Comparison of ENCODE assay signal across 18 cellular contexts in genomic region chr3:136151219-136151618, GRCh38. TPM values are rescaled to one million over a fixed set of nuclear protein-coding genes. Genes with fewer than 3 reads are reported as not detected.
DNase-seq lines count a peak whose midpoint lies in the region; ATAC-seq, FAIRE-seq and TF ChIP-seq lines count a peak whose summit lies in the region.
"Had no signal": no experiment of that assay in that cellular context is flagged by ENCODE, and none has a peak within 500 bp of the region (broad histone marks: within the 10 kb centered on the region; RNA-seq: fewer than 3 reads in every experiment).

No MANE protein-coding gene starts in this region.

- H3K27ac ChIP-seq in cardiac muscle cell (peak overlapping the region; percentile 41), right atrium auricular region (no peak overlapping the region), keratinocyte (ENCODE audit: control insufficient read depth, insufficient read depth, low read length) (peak overlapping the region; percentile 53)
- H3K27ac ChIP-seq: left lung, thyroid gland had no signal

- intact Hi-C loops in activated T-helper 1 cell treated with anti-CD3 and anti-CD28 coated beads, Interleukin-12 subunit alpha, Interleukin-12 subunit beta, Interleukin-2, Interleukin-4 antibody, amounts not matched to agents 30 ng/mL and 10 ng/mL and 1 ng/mL, durations not matched to agents 14 hours and 24 hours and 36 hours (cut with micrococcal nuclease): loop anchor here (5.0 kb wide), 2 partner anchors 49 to 101 kb away; partner anchors contain the start of gene PCCB

- no peaks in the 10 kb centered on the region for H3K27me3 Mint-ChIP-seq in activated T-helper 1 cell treated with anti-CD3 and anti-CD28 coated beads, Interleukin-12 subunit alpha, Interleukin-12 subunit beta, Interleukin-2, Interleukin-4 antibody, amounts not matched to agents 30 ng/mL and 10 ng/mL and 1 ng/mL, durations not matched to agents 14 hours and 24 hours and 36 hours (ENCODE audit: insufficient read depth)
- H3K27me3 Mint-ChIP-seq in type B pancreatic cell: no peaks in the 10 kb centered on the region
- H3K27me3 Mint-ChIP-seq in stimulated activated naive CD8-positive, alpha-beta T cell treated with anti-CD3 and anti-CD28 coated beads, Interleukin-15, amount 100 ng/mL, for 72 hours: no peaks in the 10 kb centered on the region
- H3K27me3 Mint-ChIP-seq: activated CD4-positive, alpha-beta T cell treated with anti-CD3 and anti-CD28 coated beads, Interleukin-2, amount 10 ng/mL, durations not matched to agents 7 days and 5 days had no signal

- H3K4me3 ChIP-seq in cardiac muscle cell (no peak overlapping the region), right atrium auricular region (no peak overlapping the region), keratinocyte (ENCODE audit: control insufficient read depth in 2 of 3, extremely low read depth in 1 of 3, insufficient read depth in 2 of 3, low read depth in 1 of 3, low read length in 3 of 3) (no peak overlapping the region)
- H3K4me3 ChIP-seq: left lung, thyroid gland had no signal

- H3K27ac Mint-ChIP-seq in activated T-helper 1 cell treated with anti-CD3 and anti-CD28 coated beads, Interleukin-12 subunit alpha, Interleukin-12 subunit beta, Interleukin-2, Interleukin-4 antibody, amounts not matched to agents 30 ng/mL and 10 ng/mL and 1 ng/mL, durations not matched to agents 14 hours and 24 hours and 36 hours: peak overlapping the region; percentile 22
- H3K27ac Mint-ChIP-seq in type B pancreatic cell: peak overlapping the region; percentile 32
- no peak overlapping the region for H3K27ac Mint-ChIP-seq in stimulated activated naive CD8-positive, alpha-beta T cell treated with anti-CD3 and anti-CD28 coated beads, Interleukin-15, amount 100 ng/mL, for 72 hours
- H3K27ac Mint-ChIP-seq: activated CD4-positive, alpha-beta T cell treated with anti-CD3 and anti-CD28 coated beads, Interleukin-2, amount 10 ng/mL, durations not matched to agents 7 days and 5 days had no signal

- TF ChIP-seq CTCF in cardiac muscle cell (IDR thresholded peaks at IDR 0.05; ENCODE audit: low read depth, low read length) (no peak), right atrium auricular region (IDR thresholded peaks at IDR 0.05) (no peak), keratinocyte (optimal IDR thresholded peaks at IDR 0.05 in 1 of 3, IDR thresholded peaks at IDR 0.05 in 1 of 3, conservative IDR thresholded peaks at IDR 0.05 in 1 of 3; ENCODE audit: extremely low read depth in 1 of 3, insufficient read depth in 2 of 3, low read length in 3 of 3) (no peak), type B pancreatic cell (conservative IDR thresholded peaks at IDR 0.05) (no peak), omental fat pad (IDR thresholded peaks at IDR 0.05) (no peak)

- no peak overlapping the region for H3K9ac ChIP-seq in keratinocyte (ENCODE audit: control insufficient read depth, extremely low read depth, insufficient read depth, low read length)

- H3K4me1 ChIP-seq in cardiac muscle cell (ENCODE audit: low read depth) (no peaks in the 10 kb centered on the region), right atrium auricular region (peaks cover 0 to 19% of the 10 kb centered on the region in 2 donors), keratinocyte (ENCODE audit: control insufficient read depth, extremely low read depth, insufficient read depth, low read length) (peaks cover 42% of the 10 kb centered on the region)

- no peak overlapping the region for H3K4me3 Mint-ChIP-seq in activated T-helper 1 cell treated with anti-CD3 and anti-CD28 coated beads, Interleukin-12 subunit alpha, Interleukin-12 subunit beta, Interleukin-2, Interleukin-4 antibody, amounts not matched to agents 30 ng/mL and 10 ng/mL and 1 ng/mL, durations not matched to agents 14 hours and 24 hours and 36 hours
- no peak overlapping the region for H3K4me3 Mint-ChIP-seq in type B pancreatic cell
- H3K4me3 Mint-ChIP-seq in stimulated activated naive CD8-positive, alpha-beta T cell treated with anti-CD3 and anti-CD28 coated beads, Interleukin-15, amount 100 ng/mL, for 72 hours: no peak overlapping the region
- H3K4me3 Mint-ChIP-seq: activated CD4-positive, alpha-beta T cell treated with anti-CD3 and anti-CD28 coated beads, Interleukin-2, amount 10 ng/mL, durations not matched to agents 7 days and 5 days had no signal

- peak; percentile 87 for FAIRE-seq in keratinocyte (lab: Jason Lieb, UNC)

- no peaks in the 10 kb centered on the region for H3K9me3 ChIP-seq in cardiac muscle cell (ENCODE audit: low read depth)
- no peaks in the 10 kb centered on the region for H3K9me3 ChIP-seq in right atrium auricular region
- no peaks in the 10 kb centered on the region for H3K9me3 ChIP-seq in keratinocyte (ENCODE audit: control insufficient read depth, low read depth, low read length)
- H3K9me3 ChIP-seq: left lung, thyroid gland had no signal

- ATAC-seq in GM18861 (IDR thresholded peaks at IDR 0.05; ENCODE audit: unreplicated experiment): no peak
- ATAC-seq in stimulated activated naive CD8-positive, alpha-beta T cell treated with anti-CD3 and anti-CD28 coated beads, Interleukin-15, amount 100 ng/mL, for 72 hours: no peak
- ATAC-seq in omental fat pad (ENCODE audit: low FRiP score): no peak
- ATAC-seq: left lung had no signal

- peaks cover 25% of the 10 kb centered on the region for H3K36me3 ChIP-seq in cardiac muscle cell
- H3K36me3 ChIP-seq in right atrium auricular region: peaks cover 9% of the 10 kb centered on the region
- peaks cover 1 to 17% of the 10 kb centered on the region in 2 experiments for H3K36me3 ChIP-seq in keratinocyte (ENCODE audit: control insufficient read depth in 2 of 2, extremely low read depth in 1 of 2, insufficient read depth in 2 of 2, low read length in 2 of 2)

- H4K20me1 ChIP-seq in keratinocyte (ENCODE audit: control insufficient read depth, extremely low read depth, insufficient read depth, low read length): peaks cover 2% of the 10 kb centered on the region

- H3K4me1 Mint-ChIP-seq in activated T-helper 1 cell treated with anti-CD3 and anti-CD28 coated beads, Interleukin-12 subunit alpha, Interleukin-12 subunit beta, Interleukin-2, Interleukin-4 antibody, amounts not matched to agents 30 ng/mL and 10 ng/mL and 1 ng/mL, durations not matched to agents 14 hours and 24 hours and 36 hours (ENCODE audit: low read depth): peaks cover 51% of the 10 kb centered on the region
- H3K4me1 Mint-ChIP-seq in type B pancreatic cell (ENCODE audit: unreplicated experiment): peaks cover 13% of the 10 kb centered on the region
- H3K4me1 Mint-ChIP-seq in stimulated activated naive CD8-positive, alpha-beta T cell treated with anti-CD3 and anti-CD28 coated beads, Interleukin-15, amount 100 ng/mL, for 72 hours: peaks cover 82% of the 10 kb centered on the region

- H3K9me3 Mint-ChIP-seq in activated T-helper 1 cell treated with anti-CD3 and anti-CD28 coated beads, Interleukin-12 subunit alpha, Interleukin-12 subunit beta, Interleukin-2, Interleukin-4 antibody, amounts not matched to agents 30 ng/mL and 10 ng/mL and 1 ng/mL, durations not matched to agents 14 hours and 24 hours and 36 hours: no peaks in the 10 kb centered on the region
- no peaks in the 10 kb centered on the region for H3K9me3 Mint-ChIP-seq in type B pancreatic cell
- no peaks in the 10 kb centered on the region for H3K9me3 Mint-ChIP-seq in stimulated activated naive CD8-positive, alpha-beta T cell treated with anti-CD3 and anti-CD28 coated beads, Interleukin-15, amount 100 ng/mL, for 72 hours
- H3K9me3 Mint-ChIP-seq: activated CD4-positive, alpha-beta T cell treated with anti-CD3 and anti-CD28 coated beads, Interleukin-2, amount 10 ng/mL, durations not matched to agents 7 days and 5 days had no signal

- DNase-seq in cardiac muscle cell (ENCODE audit: low read depth in 1 of 2, low spot score in 1 of 2): no peak
- no peak for DNase-seq in right atrium auricular region (ENCODE audit: low spot score)
- no peak for DNase-seq in activated T-helper 1 cell treated with anti-CD3 and anti-CD28 coated beads, Interleukin-12 subunit alpha, Interleukin-12 subunit beta, Interleukin-2, Interleukin-4 antibody, amounts not matched to agents 30 ng/mL and 10 ng/mL and 1 ng/mL, durations not matched to agents 14 hours and 24 hours and 36 hours (ENCODE audit: low spot score)
- DNase-seq in keratinocyte (ENCODE audit: low read depth, low spot score): no peak
- DNase-seq in type B pancreatic cell (ENCODE audit: extremely low spot score, unreplicated experiment): no peak
- no peak for DNase-seq in stimulated activated naive CD8-positive, alpha-beta T cell treated with anti-CD3 and anti-CD28 coated beads, Interleukin-15, amount 100 ng/mL, for 72 hours
- no peak for DNase-seq in omental fat pad (ENCODE audit: low spot score)
- DNase-seq: activated CD4-positive, alpha-beta T cell treated with anti-CD3 and anti-CD28 coated beads, Interleukin-2, amount 10 ng/mL, durations not matched to agents 7 days and 5 days; DND-41; glutamatergic neuron; KBM-7; left lung; NCI-H2081 treated with DMSO at 0.1 percent for 48 hours; NCI-H524; nucleus accumbens; stimulated activated CD4-positive, alpha-beta T cell treated with anti-CD3 and anti-CD28 coated beads, Interleukin-15, amount 100 ng/mL, for 24 hours; thyroid gland had no signal

- peaks cover 32% of the 10 kb centered on the region for H3K36me3 Mint-ChIP-seq in activated T-helper 1 cell treated with anti-CD3 and anti-CD28 coated beads, Interleukin-12 subunit alpha, Interleukin-12 subunit beta, Interleukin-2, Interleukin-4 antibody, amounts not matched to agents 30 ng/mL and 10 ng/mL and 1 ng/mL, durations not matched to agents 14 hours and 24 hours and 36 hours (ENCODE audit: low read depth)
- H3K36me3 Mint-ChIP-seq in type B pancreatic cell: peaks cover 28% of the 10 kb centered on the region

- dilution Hi-C loops in keratinocyte (cut with MboI; ENCODE audit: extremely low pct_ligation_motif_present, low sequenced_read_pairs): no loop called here

- peaks cover 3% of the 10 kb centered on the region for H3K9me1 ChIP-seq in keratinocyte (ENCODE audit: control insufficient read depth, extremely low read depth, insufficient read depth, low read length)

- H3K4me2 ChIP-seq in keratinocyte (ENCODE audit: control insufficient read depth, extremely low read depth, insufficient read depth, low read depth, low read length): no peak overlapping the region

- H3K79me2 ChIP-seq in keratinocyte (ENCODE audit: control insufficient read depth, insufficient read depth, low read length): peaks cover 91% of the 10 kb centered on the region

- no peaks in the 10 kb centered on the region for H3K27me3 ChIP-seq in cardiac muscle cell
- no peaks in the 10 kb centered on the region for H3K27me3 ChIP-seq in right atrium auricular region
- H3K27me3 ChIP-seq in keratinocyte (ENCODE audit: control insufficient read depth, extremely low read depth, insufficient read depth, low read length): no peaks in the 10 kb centered on the region
- H3K27me3 ChIP-seq: left lung, thyroid gland had no signal

- H2AFZ ChIP-seq in keratinocyte (ENCODE audit: control insufficient read depth, low read length): no peak overlapping the region

RNA-seq across cellular contexts. Expression of gene MSL2, which starts 44.9 kb away (rescaled TPM):
- 8.8 and 16.4 TPM in 2 replicates for total RNA-seq in cardiac muscle cell
- polyA plus RNA-seq in cardiac muscle cell: 5.3 and 6.3 TPM in 2 replicates
- 10 to 100 TPM; 19.2 to 22.0 TPM for total RNA-seq in right atrium auricular region
- 36.6 and 40.2 TPM in 2 replicates for total RNA-seq in activated T-helper 1 cell treated with anti-CD3 and anti-CD28 coated beads, Interleukin-12 subunit alpha, Interleukin-12 subunit beta, Interleukin-2, Interleukin-4 antibody, amounts not matched to agents 30 ng/mL and 10 ng/mL and 1 ng/mL, durations not matched to agents 14 hours and 24 hours and 36 hours
- polyA plus RNA-seq in keratinocyte: 4.1 to 10.3 TPM (median 9.5 TPM) in 3 replicates
- 3.2 TPM for polyA plus RNA-seq in keratinocyte (2011; ENCODE audit: low read depth)
- 3.2 and 8.6 TPM in 2 replicates for polyA plus RNA-seq in keratinocyte (2011; cell fraction: cytosol; rRNA removed)
- 10.3 and 11.5 TPM in 2 replicates for polyA plus RNA-seq in keratinocyte (2011; cell fraction: nucleus; rRNA removed)
- polyA plus RNA-seq in keratinocyte (2012; ENCODE audit: low replicate concordance): 6.6 and 11.0 TPM in 2 replicates
- polyA minus RNA-seq in keratinocyte: 12.4 to 22.8 TPM (median 15.4 TPM) in 3 replicates
- 11.1 TPM for polyA minus RNA-seq in keratinocyte (2011; cell fraction: cytosol; rRNA and poly(A)+ RNA removed)
- 8.1 and 15.7 TPM in 2 replicates for polyA minus RNA-seq in keratinocyte (2011; cell fraction: nucleus; rRNA and poly(A)+ RNA removed)
- 33.7 and 38.4 TPM in 2 replicates for total RNA-seq in type B pancreatic cell (ENCODE audit: low replicate concordance)
- total RNA-seq in omental fat pad: 10 to 100 TPM; 17.7 to 35.3 (median 30.0) TPM

Comparison
In these comparisons a context has a peak if more than half of its experiments do, and no peak if none do; other contexts are left out.
1. H3K27ac ChIP-seq: peak in cardiac muscle cell (single experiment) and keratinocyte (single experiment); none in right atrium auricular region (0 of 2).
2. H3K27ac Mint-ChIP-seq: peak in activated T-helper 1 cell treated with anti-CD3 and anti-CD28 coated beads, Interleukin-12 subunit alpha, Interleukin-12 subunit beta, Interleukin-2, Interleukin-4 antibody, amounts not matched to agents 30 ng/mL and 10 ng/mL and 1 ng/mL, durations not matched to agents 14 hours and 24 hours and 36 hours (single experiment) and type B pancreatic cell (single experiment); none in stimulated activated naive CD8-positive, alpha-beta T cell treated with anti-CD3 and anti-CD28 coated beads, Interleukin-15, amount 100 ng/mL, for 72 hours (0 of 2).